2 cellular contexts compared by ENCODE assay signal in genomic region chr2:85325466-85325811, GRCh38.
A peak's percentile ranks its signal among the peaks of the same experiment; 100 is the strongest.
TF ChIP-seq lines count a peak whose summit lies in the region.

No MANE protein-coding gene starts in this region.

TF ChIP-seq in K562, 482 proteins besides CTCF, POLR2A, EP300 and RAD21:
- TF ChIP-seq, protein P1, sequence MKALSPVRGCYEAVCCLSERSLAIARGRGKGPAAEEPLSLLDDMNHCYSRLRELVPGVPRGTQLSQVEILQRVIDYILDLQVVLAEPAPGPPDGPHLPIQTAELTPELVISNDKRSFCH (CRISPR knock-in tag; IDR thresholded peaks at IDR 0.05): no peak
- TF ChIP-seq, protein P1 (tag; IDR thresholded peaks at IDR 0.05): no peak
- peak; percentile 11 for TF ChIP-seq PHF20 (IDR thresholded peaks at IDR 0.05; ENCODE audit: partially characterized antibody)
- no peak for TF ChIP-seq HSF4 (CRISPR knock-in tag; IDR thresholded peaks at IDR 0.05; ENCODE audit: borderline replicate concordance)
- 0 out of 2 replicates have a peak, but pooled peaks have one; percentile 7 for TF ChIP-seq GABPB1 (CRISPR knock-in tag; IDR thresholded peaks at IDR 0.05)
- no peak for TF ChIP-seq ZNF41 (CRISPR knock-in tag; conservative IDR thresholded peaks at IDR 0.05)
- TF ChIP-seq ZNF121 (CRISPR knock-in tag; conservative IDR thresholded peaks at IDR 0.05): peak; percentile 82

TF ChIP-seq in GM12891, 5 proteins besides CTCF, POLR2A, EP300 and RAD21:
- TF ChIP-seq POU2F2 (IDR thresholded peaks at IDR 0.05; ENCODE audit: low read depth, low read length): no peak
- TF ChIP-seq PAX5 (IDR thresholded peaks at IDR 0.05; ENCODE audit: insufficient read depth, low read length, severe bottlenecking): no peak
- no peak for TF ChIP-seq TAF1 (IDR thresholded peaks at IDR 0.05; ENCODE audit: low read depth, low read length)
- no peak for TF ChIP-seq POLR2AphosphoS5 (IDR thresholded peaks at IDR 0.05; ENCODE audit: low read depth, low read length)
- TF ChIP-seq SPI1 (IDR thresholded peaks at IDR 0.05; ENCODE audit: low read depth, low read length): no peak
